ENCODE assay signal across 8 cellular contexts in genomic region chr12:54189198-54189539, GRCh38. TPM values are rescaled to one million over a fixed set of nuclear protein-coding genes. Genes with fewer than 3 reads are reported as not detected.
DNase-seq lines count a peak whose midpoint lies in the region; ATAC-seq and TF ChIP-seq lines count a peak whose summit lies in the region.

No MANE protein-coding gene starts in this region.

- peaks cover 22% of the 10 kb centered on the region for H3K4me1 ChIP-seq in CD4-positive, alpha-beta memory T cell (ENCODE audit: insufficient read depth, low read length)
- H3K4me1 ChIP-seq in mammary epithelial cell (ENCODE audit: insufficient read depth, low read length), result peaks cover 12% of the 10 kb centered on the region

- H3K9ac ChIP-seq in mammary epithelial cell (ENCODE audit: insufficient read depth, low read length), result no peak overlapping the region
- H3K9ac ChIP-seq in neural cell (ENCODE audit: low read length), result no peak overlapping the region

- intact Hi-C loops in CD4-positive, alpha-beta memory T cell (cut with micrococcal nuclease), result loop anchor here (1.0 kb wide), 1 partner anchor 462 kb away; the partner anchor contains the start of gene CALCOCO1
- intact Hi-C loops in mammary epithelial cell (cut with micrococcal nuclease), result no loop called here

- H3K4me2 ChIP-seq in mammary epithelial cell (ENCODE audit: insufficient read depth, low read depth, low read length), result peak overlapping the region; percentile 78
- H3K4me2 ChIP-seq in neural cell (ENCODE audit: low read length), result no peak overlapping the region

- H3K27me3 ChIP-seq in CD4-positive, alpha-beta memory T cell (ENCODE audit: insufficient read depth, low read length), result peaks cover 6% of the 10 kb centered on the region
- H3K27me3 ChIP-seq in mammary epithelial cell (ENCODE audit: insufficient read depth, low read length) (no peaks in the 10 kb centered on the region), neural cell (ENCODE audit: insufficient read depth, low read depth, low read length) (peaks cover 37% of the 10 kb centered on the region)

- peak; percentile 10 for ATAC-seq in HG03571 (IDR thresholded peaks at IDR 0.05; ENCODE audit: unreplicated experiment)
- ATAC-seq in HG03432 (IDR thresholded peaks at IDR 0.05; ENCODE audit: unreplicated experiment), result no peak

- peaks cover 18 to 50% (median 30%) of the 10 kb centered on the region in 4 donors for H3K4me1 Mint-ChIP-seq in CD4-positive, alpha-beta memory T cell

- TF ChIP-seq CTCF in mammary epithelial cell (conservative IDR thresholded peaks at IDR 0.05 in 1 of 2, IDR thresholded peaks at IDR 0.05 in 1 of 2; ENCODE audit: extremely low read depth in 1 of 2, insufficient read depth in 1 of 2, low read depth in 1 of 2, low read length in 2 of 2) (no peak), neural cell (IDR thresholded peaks at IDR 0.05; ENCODE audit: poor library complexity, severe bottlenecking) (no peak)

- H3F3A ChIP-seq in neural cell (ENCODE audit: insufficient read depth, low read length, poor library complexity, severe bottlenecking), result no peaks in the 10 kb centered on the region

- in situ Hi-C loops in mammary epithelial cell (cut with MboI; ENCODE audit: low sequenced_read_pairs in 2 of 2), result no loop called here

- DNase-seq in CD4-positive, alpha-beta memory T cell, result no peak
- DNase-seq in mammary epithelial cell (no peak), GF-D8 (lab: John Stamatoyannopoulos, UW) (no peak), CD1c-positive myeloid dendritic cell (ENCODE audit: extremely low spot score) (no peak)
- no peak for DNase-seq in NK-92 treated with Interleukin-12 subunit alpha and Interleukin-12 subunit beta, amount 100 ng/mL, for 24 hours (lab: John Stamatoyannopoulos, UW)

- dilution Hi-C loops in mammary epithelial cell (cut with HindIII; ENCODE audit: low sequenced_read_pairs), result loop anchor here (5.0 to 10.0 kb wide), 4 partner anchors 42 to 424 kb away; no protein-coding TSS in a partner anchor

- 21% methylated on average over 3 of the region's 3 CpGs for WGBS in mammary epithelial cell (ENCODE audit: low coverage, missing lambda C conversion rate)

- H2AFZ ChIP-seq in mammary epithelial cell (ENCODE audit: low read depth, low read length) (peak overlapping the region; percentile 91), neural cell (ENCODE audit: low read depth, low read length) (no peak overlapping the region)

- TF ChIP-seq EP300 in neural cell (conservative IDR thresholded peaks at IDR 0.05; ENCODE audit: poor library complexity, severe bottlenecking), result no peak

- H3K4me3 Mint-ChIP-seq in CD4-positive, alpha-beta memory T cell, result peak overlapping the region; percentile 84 to 92 (median 88)

- H3K4me3 ChIP-seq in CD4-positive, alpha-beta memory T cell (ENCODE audit: low read length in 2 of 2), result peak overlapping the region in 1 of 2 donors; percentile 62
- peak overlapping the region; percentile 34 to 37 (median 36) for H3K4me3 ChIP-seq in mammary epithelial cell (replicated peaks in 1 of 3; ENCODE audit: insufficient read depth in 1 of 3, low read depth in 2 of 3, low read length in 3 of 3)
- H3K4me3 ChIP-seq in neural cell (ENCODE audit: low read length), result peak overlapping the region; percentile 72

- H3K27me3 Mint-ChIP-seq in CD4-positive, alpha-beta memory T cell, result peaks cover 17 to 20% of the 10 kb centered on the region in 2 donors

- H3K79me2 ChIP-seq in mammary epithelial cell (ENCODE audit: insufficient read depth, low read length) (peaks cover 21% of the 10 kb centered on the region), neural cell (replicated peaks; ENCODE audit: insufficient read depth, low read length) (no peaks in the 10 kb centered on the region)

- H4K20me1 ChIP-seq in mammary epithelial cell (ENCODE audit: insufficient read depth, low read length) (no peaks in the 10 kb centered on the region), neural cell (ENCODE audit: insufficient read depth) (no peaks in the 10 kb centered on the region)

- no peaks in the 10 kb centered on the region for H3K36me3 ChIP-seq in CD4-positive, alpha-beta memory T cell (ENCODE audit: insufficient read depth, low read length)
- H3K36me3 ChIP-seq in mammary epithelial cell (ENCODE audit: insufficient read depth, low read length) (no peaks in the 10 kb centered on the region), neural cell (ENCODE audit: insufficient read depth, low read length) (no peaks in the 10 kb centered on the region)

- POLR2A ChIA-PET in CD4-positive, alpha-beta memory T cell (lab: Charles Lee; ENCODE audit: partially characterized antibody), result interaction anchor here (0.9 to 1.6 kb wide), 4 partner anchors 14 to 181 kb away, joined by 3 to 6 read pairs (median 4); partner anchors contain the start of genes CBX5, HNRNPA1 and HOXC8

- CTCF ChIA-PET in CD4-positive, alpha-beta memory T cell (lab: Charles Lee; ENCODE audit: partially characterized antibody), result interaction anchor here (0.9 to 8.0 kb wide), 7 partner anchors 13 to 443 kb away, joined by 3 to 109 read pairs (median 49); partner anchors contain the start of genes HOXC5 and HOXC8
- CTCF ChIA-PET in mammary epithelial cell (lab: Charles Lee; ENCODE audit: low non-redundant PET), result no interaction called here

- BruUV-seq in mammary epithelial cell (replicated peaks; lab: Mats Ljungman, UMichigan), result no TSS peak

- no peaks in the 10 kb centered on the region for H3K9me3 Mint-ChIP-seq in CD4-positive, alpha-beta memory T cell

- H3K9me2 ChIP-seq in neural cell (ENCODE audit: insufficient read depth, low read length), result no peaks in the 10 kb centered on the region

- no peak overlapping the region for H3K27ac ChIP-seq in CD4-positive, alpha-beta memory T cell (ENCODE audit: low read depth, low read length)
- no peak overlapping the region for H3K27ac ChIP-seq in mammary epithelial cell (ENCODE audit: insufficient read depth, low read depth, low read length)
- no peak overlapping the region for H3K27ac ChIP-seq in neural cell (ENCODE audit: low read length)

- H3K36me3 Mint-ChIP-seq in CD4-positive, alpha-beta memory T cell, result peaks cover 4 to 8% of the 10 kb centered on the region in 2 donors

- H3K9me3 ChIP-seq in CD4-positive, alpha-beta memory T cell (ENCODE audit: control insufficient read depth in 1 of 2, low read length in 2 of 2), result no peaks in the 10 kb centered on the region
- H3K9me3 ChIP-seq in mammary epithelial cell (replicated peaks; ENCODE audit: insufficient read depth, low read length) (no peaks in the 10 kb centered on the region), neural cell (ENCODE audit: low read length) (no peaks in the 10 kb centered on the region)

- no peak for TF ChIP-seq RAD21 in neural cell (conservative IDR thresholded peaks at IDR 0.05)

- H3K27ac Mint-ChIP-seq in CD4-positive, alpha-beta memory T cell, result peak overlapping the region in 5 of 7 donors; percentile 35 to 81 (median 49)

TF ChIP-seq in neural cell, 6 proteins besides CTCF, POLR2A, EP300 and RAD21:
- TF ChIP-seq TAF1 (IDR thresholded peaks at IDR 0.05; ENCODE audit: low read depth) (no peak), EZH2 (IDR thresholded peaks at IDR 0.05; ENCODE audit: borderline replicate concordance, insufficient read depth, low read length, poor library complexity, severe bottlenecking) (no peak), REST (IDR thresholded peaks at IDR 0.05; ENCODE audit: borderline replicate concordance) (no peak), POLR2AphosphoS5 (IDR thresholded peaks at IDR 0.05) (no peak), SMC3 (conservative IDR thresholded peaks at IDR 0.05; ENCODE audit: poor library complexity) (no peak), MXI1 (conservative IDR thresholded peaks at IDR 0.05; ENCODE audit: poor library complexity, severe bottlenecking) (no peak)
TF ChIP-seq in neural cell: peak in this region for 0.

RNA-seq across cellular contexts. Expression of gene SMUG1, which starts 0.4 kb away (rescaled TPM):
- 10 to 100 TPM; 27.2 to 30.7 TPM for total RNA-seq in CD4-positive, alpha-beta memory T cell
- polyA plus RNA-seq in CD4-positive, alpha-beta memory T cell, result 10 to 100 TPM; 24.6 to 38.2 TPM
- 10 to 100 TPM; 30.7 to 52.7 TPM for total RNA-seq in mammary epithelial cell
- 54.7 TPM for polyA plus RNA-seq in mammary epithelial cell
- polyA minus RNA-seq in mammary epithelial cell, result 80.1 TPM
- 57.8 and 76.6 TPM in 2 replicates for polyA plus RNA-seq in neural cell
- polyA minus RNA-seq in neural cell, result 45.6 and 54.0 TPM in 2 replicates
